ENCODE assay signal across 1 cellular context in genomic region chr17:52124993-52125392, GRCh38.
TF ChIP-seq lines count a peak whose summit lies in the region.

No MANE protein-coding gene starts in this region.

TF ChIP-seq in HepG2, 621 proteins besides CTCF, POLR2A, EP300 and RAD21 (continued from another document):
- TF ChIP-seq, protein P1, sequence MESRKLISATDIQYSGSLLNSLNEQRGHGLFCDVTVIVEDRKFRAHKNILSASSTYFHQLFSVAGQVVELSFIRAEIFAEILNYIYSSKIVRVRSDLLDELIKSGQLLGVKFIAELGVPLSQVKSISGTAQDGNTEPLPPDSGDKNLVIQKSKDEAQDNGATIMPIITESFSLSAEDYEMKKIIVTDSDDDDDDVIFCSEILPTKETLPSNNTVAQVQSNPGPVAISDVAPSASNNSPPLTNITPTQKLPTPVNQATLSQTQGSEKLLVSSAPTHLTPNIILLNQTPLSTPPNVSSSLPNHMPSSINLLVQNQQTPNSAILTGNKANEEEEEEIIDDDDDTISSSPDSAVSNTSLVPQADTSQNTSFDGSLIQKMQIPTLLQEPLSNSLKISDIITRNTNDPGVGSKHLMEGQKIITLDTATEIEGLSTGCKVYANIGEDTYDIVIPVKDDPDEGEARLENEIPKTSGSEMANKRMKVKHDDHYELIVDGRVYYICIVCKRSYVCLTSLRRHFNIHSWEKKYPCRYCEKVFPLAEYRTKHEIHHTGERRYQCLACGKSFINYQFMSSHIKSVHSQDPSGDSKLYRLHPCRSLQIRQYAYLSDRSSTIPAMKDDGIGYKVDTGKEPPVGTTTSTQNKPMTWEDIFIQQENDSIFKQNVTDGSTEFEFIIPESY (CRISPR knock-in tag; IDR thresholded peaks at IDR 0.05) = no peak
TF ChIP-seq in HepG2: peak in this region for 2.
